Comparison of ENCODE assay signal across 1 cellular context in genomic region chr12:51172515-51173431, GRCh38.
TF ChIP-seq lines count a peak whose summit lies in the region.

TSS of gene TFCP2 (minus strand) at chr12:51173135. CDS start at chr12:51172422, 713 bp downstream.

TF ChIP-seq in HCT116, 20 proteins besides CTCF, POLR2A, EP300 and RAD21 (continued from another document):
- TF ChIP-seq YY1 (IDR thresholded peaks at IDR 0.05; ENCODE audit: extremely low read depth, insufficient replicate concordance, low read depth, low read length) = peak; percentile 88
- peak; percentile 81 for TF ChIP-seq MAX (IDR thresholded peaks at IDR 0.05)
- peak; percentile 91 for TF ChIP-seq POLR2AphosphoS5 (IDR thresholded peaks at IDR 0.05; ENCODE audit: low read depth, low read length)
- peak; percentile 68; the same call in 1 of the 2 replicates for TF ChIP-seq SIN3A (IDR thresholded peaks at IDR 0.05; ENCODE audit: low read depth)
